Comparison of ENCODE assay signal across 14 cellular contexts in the genomic region with DNA sequence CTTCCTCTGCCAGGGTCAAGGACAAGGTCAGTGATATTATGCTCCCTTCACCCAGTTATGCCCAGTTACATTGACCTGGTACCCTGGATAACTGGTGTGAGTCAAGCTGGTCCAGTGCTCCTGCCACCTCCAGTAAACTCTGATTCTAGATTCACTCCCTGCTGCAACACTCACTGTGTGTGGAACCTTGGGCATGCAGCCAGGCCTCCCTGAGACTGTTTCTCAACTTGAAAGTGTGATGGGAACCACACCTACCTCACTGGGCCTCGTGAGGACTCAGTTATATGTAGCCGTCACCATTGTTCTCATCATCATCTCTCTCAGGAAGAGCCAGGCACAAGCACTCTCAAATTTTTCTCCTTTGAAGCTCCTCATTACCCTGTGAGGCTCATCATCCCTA. TPM values are rescaled to one million over a fixed set of nuclear protein-coding genes. Genes with fewer than 3 reads are reported as not detected.
DNase-seq lines count a peak whose midpoint lies in the region; ATAC-seq and TF ChIP-seq lines count a peak whose summit lies in the region.
"Had no signal": no experiment of that assay in that cellular context is flagged by ENCODE, and none has a peak within 500 bp of the region (broad histone marks: within the 10 kb centered on the region; RNA-seq: fewer than 3 reads in every experiment).

No MANE protein-coding gene starts in this region.

- H3K4me3 Mint-ChIP-seq in activated T-cell treated with anti-CD3 and anti-CD28 coated beads, Interleukin-2, amount 50 U/mL, for 72 hours, result peak overlapping the region; percentile 93 to 99
- peak overlapping the region; percentile 95 to 97 for H3K4me3 Mint-ChIP-seq in stimulated activated naive CD8-positive, alpha-beta T cell treated with anti-CD3 and anti-CD28 coated beads, Interleukin-15, amount 100 ng/mL, for 72 hours

- peak; percentile 29 to 49 for DNase-seq in activated T-cell treated with anti-CD3 and anti-CD28 coated beads, Interleukin-2, amount 50 U/mL, for 72 hours
- DNase-seq in activated T-cell treated with anti-CD3 and anti-CD28 coated beads, Interleukin-2, amount 50 U/mL, for 1 hour, result no peak
- DNase-seq in epithelial cell of prostate (ENCODE audit: low read depth, low spot score), result no peak
- DNase-seq in stimulated activated naive CD8-positive, alpha-beta T cell treated with anti-CD3 and anti-CD28 coated beads, Interleukin-15, amount 100 ng/mL, for 72 hours, result peak in 1 of 2 donors; percentile 27
- no peak for DNase-seq in NCI-H1417 treated with DMSO at 0.1 percent for 48 hours (lab: John Stamatoyannopoulos, UW)
- no peak for DNase-seq in iPS-NIHi11 (ENCODE audit: low spot score)
- DNase-seq: effector CD8-positive, alpha-beta T cell; mesendoderm; NCI-H2029; NCI-H82; occipital lobe; SIG-M5 had no signal

- TF ChIP-seq CTCF in VCaP (conservative IDR thresholded peaks at IDR 0.05), result no peak

- peaks cover 2 to 16% of the 10 kb centered on the region in 2 donors for H3K36me3 Mint-ChIP-seq in activated T-cell treated with anti-CD3 and anti-CD28 coated beads, Interleukin-2, amount 50 U/mL, for 72 hours (ENCODE audit: insufficient read depth in 2 of 2)

- H3K27me3 Mint-ChIP-seq in activated T-cell treated with anti-CD3 and anti-CD28 coated beads, Interleukin-2, amount 50 U/mL, for 72 hours (ENCODE audit: low read depth), result no peaks in the 10 kb centered on the region
- H3K27me3 Mint-ChIP-seq in stimulated activated naive CD8-positive, alpha-beta T cell treated with anti-CD3 and anti-CD28 coated beads, Interleukin-15, amount 100 ng/mL, for 72 hours, result no peaks in the 10 kb centered on the region

- H3K27ac Mint-ChIP-seq in activated T-cell treated with anti-CD3 and anti-CD28 coated beads, Interleukin-2, amount 50 U/mL, for 72 hours, result peak overlapping the region; percentile 27
- peak overlapping the region; percentile 98 to 99 for H3K27ac Mint-ChIP-seq in stimulated activated naive CD8-positive, alpha-beta T cell treated with anti-CD3 and anti-CD28 coated beads, Interleukin-15, amount 100 ng/mL, for 72 hours

- ATAC-seq in activated T-cell treated with anti-CD3 and anti-CD28 coated beads, Interleukin-2, amount 50 U/mL, for 72 hours (replicated peaks in 1 of 2), result peak; percentile 16 to 48
- ATAC-seq in stimulated activated naive CD8-positive, alpha-beta T cell treated with anti-CD3 and anti-CD28 coated beads, Interleukin-15, amount 100 ng/mL, for 72 hours, result no peak
- no peak for ATAC-seq in GM21381 (IDR thresholded peaks at IDR 0.05; ENCODE audit: unreplicated experiment)

- H3K4me1 Mint-ChIP-seq in activated T-cell treated with anti-CD3 and anti-CD28 coated beads, Interleukin-2, amount 50 U/mL, for 72 hours (ENCODE audit: low read depth), result peaks cover 22% of the 10 kb centered on the region
- H3K4me1 Mint-ChIP-seq in stimulated activated naive CD8-positive, alpha-beta T cell treated with anti-CD3 and anti-CD28 coated beads, Interleukin-15, amount 100 ng/mL, for 72 hours, result peaks cover 33% of the 10 kb centered on the region

- H3K27ac ChIP-seq in VCaP (peak overlapping the region; percentile 90), epithelial cell of prostate (peak overlapping the region; percentile 84)

- H3K9me3 Mint-ChIP-seq in activated T-cell treated with anti-CD3 and anti-CD28 coated beads, Interleukin-2, amount 50 U/mL, for 72 hours, result no peaks in the 10 kb centered on the region
- H3K9me3 Mint-ChIP-seq in stimulated activated naive CD8-positive, alpha-beta T cell treated with anti-CD3 and anti-CD28 coated beads, Interleukin-15, amount 100 ng/mL, for 72 hours, result no peaks in the 10 kb centered on the region

RNA-seq across cellular contexts. Expression of gene ZNF736, which starts 0.9 kb away (rescaled TPM):
- 10 to 100 TPM; 31.0 to 33.9 TPM for total RNA-seq in activated T-cell treated with anti-CD3 and anti-CD28 coated beads, Interleukin-2, amount 50 U/mL, for 72 hours

Comparison
In these comparisons a context has a peak if more than half of its experiments do, and no peak if none do; other contexts are left out.
1. DNase-seq: peak in activated T-cell treated with anti-CD3 and anti-CD28 coated beads, Interleukin-2, amount 50 U/mL, for 72 hours (2 of 2); none in activated T-cell treated with anti-CD3 and anti-CD28 coated beads, Interleukin-2, amount 50 U/mL, for 1 hour (single experiment), epithelial cell of prostate (single experiment), NCI-H1417 treated with DMSO at 0.1 percent for 48 hours (single experiment) and iPS-NIHi11 (single experiment).
2. ATAC-seq: peak in activated T-cell treated with anti-CD3 and anti-CD28 coated beads, Interleukin-2, amount 50 U/mL, for 72 hours (2 of 2); none in stimulated activated naive CD8-positive, alpha-beta T cell treated with anti-CD3 and anti-CD28 coated beads, Interleukin-15, amount 100 ng/mL, for 72 hours (single experiment) and GM21381 (single experiment).